ENCODE assay signal across 8 cellular contexts in the genomic region with DNA sequence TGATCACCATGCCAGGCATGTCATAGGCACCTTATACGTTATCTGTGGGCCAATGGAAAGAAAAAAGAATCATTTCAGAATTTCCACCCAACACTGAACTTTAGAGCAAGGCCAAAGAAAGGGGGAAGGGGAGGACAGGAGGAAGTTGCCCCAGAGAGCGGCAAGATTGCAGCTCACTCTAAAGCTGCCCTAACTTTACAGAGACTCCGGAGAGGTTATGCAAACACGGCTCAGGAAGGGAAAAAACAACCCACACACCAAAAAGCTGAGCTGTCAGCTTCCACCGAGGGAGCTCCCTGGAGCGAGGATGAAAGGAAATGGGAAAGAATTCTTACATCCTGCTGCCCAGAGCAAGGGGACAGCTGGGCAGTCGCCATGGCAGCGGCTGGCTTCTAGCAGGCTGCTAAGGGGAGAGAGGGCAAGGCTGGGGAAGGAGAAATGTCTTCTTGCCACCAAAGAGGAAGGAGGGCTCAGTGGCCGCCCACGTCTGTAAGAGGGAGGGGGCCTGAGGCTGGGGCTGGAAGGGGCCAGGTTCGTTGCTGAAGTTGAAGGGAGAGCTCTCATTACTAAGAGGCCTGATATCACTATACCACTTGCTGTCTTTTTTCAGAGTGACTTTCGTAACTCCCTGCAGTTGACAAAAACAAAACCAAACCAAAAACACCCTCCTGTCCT. TPM values are rescaled to one million over a fixed set of nuclear protein-coding genes. Genes with fewer than 3 reads are reported as not detected.
A peak's percentile ranks its signal among the peaks of the same experiment; 100 is the strongest.
DNase-seq lines count a peak whose midpoint lies in the region; ATAC-seq lines count a peak whose summit lies in the region.

No MANE protein-coding gene starts in this region.

- H3K4me1 Mint-ChIP-seq in naive B cell, result peaks cover 67 to 90% (median 89%) of the 10 kb centered on the region in 3 donors

- H3K9me3 Mint-ChIP-seq in naive B cell, result no peaks in the 10 kb centered on the region

- ATAC-seq in GM19351 (IDR thresholded peaks at IDR 0.05; ENCODE audit: unreplicated experiment), result peak; percentile 51
- peak; percentile 57 to 62 for ATAC-seq in naive B cell (ENCODE audit: low read depth in 2 of 2)
- ATAC-seq in stimulated activated naive CD8-positive, alpha-beta T cell treated with anti-CD3 and anti-CD28 coated beads, Interleukin-15, Interleukin-2, amounts not matched to agents 100 U/mL and 50 U/mL, for 24 hours, result peak; percentile 73
- no peak for ATAC-seq in HG02571 (IDR thresholded peaks at IDR 0.05; ENCODE audit: unreplicated experiment)

- H3K27me3 Mint-ChIP-seq in naive B cell, result no peaks in the 10 kb centered on the region

- peak; percentile 83 for DNase-seq in Ammon's horn (ENCODE audit: low spot score)
- DNase-seq in NCI-H1092 treated with DMSO at 0.1 percent for 48 hours (lab: John Stamatoyannopoulos, UW), result peak; percentile 36
- peak; percentile 60 for DNase-seq in activated T-cell treated with anti-CD3 and anti-CD28 coated beads, Interleukin-2, amount 50 U/mL, for 1 hour
- peak; percentile 84 for DNase-seq in fibroblast of gingiva (ENCODE audit: low read depth)
- peak; percentile 67 for DNase-seq in naive B cell
- DNase-seq in stimulated activated naive CD8-positive, alpha-beta T cell treated with anti-CD3 and anti-CD28 coated beads, Interleukin-15, Interleukin-2, amounts not matched to agents 100 U/mL and 50 U/mL, for 24 hours, result peak; percentile 79

- peaks cover 0 to 8% of the 10 kb centered on the region in 2 donors for H3K36me3 Mint-ChIP-seq in naive B cell

- H3K4me3 Mint-ChIP-seq in naive B cell, result peak overlapping the region; percentile 77 to 94 (median 90)

- peak overlapping the region; percentile 64 to 98 (median 94) for H3K27ac Mint-ChIP-seq in naive B cell

RNA-seq across cellular contexts. Expression of a gene that starts 18.2 kb away (rescaled TPM):
- 100 to 1,000 TPM; 167 to 439 (median 373) TPM for polyA plus RNA-seq in naive B cell (ENCODE audit: low read depth in 6 of 6)

RNA-seq across cellular contexts. Expression of a gene that starts 48.6 kb away (rescaled TPM):
- 10 to 100 TPM; 29.7 to 40.3 (median 37.5) TPM for polyA plus RNA-seq in naive B cell (ENCODE audit: low read depth in 6 of 6)
